In genomic region chr22:50473855-50474671, GRCh38 we compare ENCODE assay signal across 8 cellular contexts. TPM values are rescaled to one million over a fixed set of nuclear protein-coding genes. Genes with fewer than 3 reads are reported as not detected.
A peak's percentile ranks its signal among the peaks of the same experiment; 100 is the strongest.
DNase-seq lines count a peak whose midpoint lies in the region; ATAC-seq and TF ChIP-seq lines count a peak whose summit lies in the region.

No MANE protein-coding gene starts in this region.

- H3K27ac Mint-ChIP-seq in dendritic cell treated with granulocyte-macrophage colony-stimulating factor and Interleukin-4, amounts not matched to agents 40 ng/mL and 50 ng/mL, for 4 days, result peak overlapping the region; percentile 68

- CTCF ChIA-PET in RWPE1 (lab: Yijun Ruan, JAX), result no interaction called here

- H3K36me3 ChIP-seq in mesodermal cell (ENCODE audit: control insufficient read depth, insufficient read depth, low read length) (peaks cover 10% of the 10 kb centered on the region), thoracic aorta (no peaks in the 10 kb centered on the region)

- 11 to 21% methylated on average over 44 to 55 of the region's 62 CpGs for WGBS in mesodermal cell (ENCODE audit: insufficient coverage in 2 of 2), 2 experiments

- intact Hi-C loops in dendritic cell treated with granulocyte-macrophage colony-stimulating factor and Interleukin-4, amounts not matched to agents 40 ng/mL and 50 ng/mL, for 4 days (cut with micrococcal nuclease), result loop anchor here (10.0 kb wide), 1 partner anchor 109 kb away; no protein-coding TSS in a partner anchor

- H3K4me3 ChIP-seq in mesodermal cell (ENCODE audit: extremely low read depth, insufficient read depth, low read length, poor library complexity, severe bottlenecking) (peak overlapping the region; percentile 67), thoracic aorta (peak overlapping the region; percentile 94)

- ATAC-seq in thoracic aorta (ENCODE audit: insufficient number of reproducible peaks, low FRiP score, low read depth) (no peak), GM18870 (IDR thresholded peaks at IDR 0.05; ENCODE audit: unreplicated experiment) (no peak)

- H3K27me3 ChIP-seq in thoracic aorta (replicated peaks; ENCODE audit: insufficient read depth), result no peaks in the 10 kb centered on the region

- DNase-seq in DMS 273 (lab: John Stamatoyannopoulos, UW; ENCODE audit: unreplicated experiment) (peak; percentile 36), DMS 273 treated with DMSO at 0.1 percent for 48 hours (lab: John Stamatoyannopoulos, UW) (no peak), RWPE1 (ENCODE audit: low spot score) (no peak), thoracic aorta (ENCODE audit: low spot score) (no peak), NCI-H146 treated with DMSO at 0.1 percent for 48 hours (lab: John Stamatoyannopoulos, UW; ENCODE audit: unreplicated experiment) (no peak)

- H3K27ac ChIP-seq in RWPE1 (peak overlapping the region; percentile 87), mesodermal cell (ENCODE audit: low read depth, low read length, severe bottlenecking) (no peak overlapping the region), thoracic aorta (peak overlapping the region in 1 of 2 donors; percentile 44)

- peaks cover 57% of the 10 kb centered on the region for H3K4me1 Mint-ChIP-seq in dendritic cell treated with granulocyte-macrophage colony-stimulating factor and Interleukin-4, amounts not matched to agents 40 ng/mL and 50 ng/mL, for 4 days (ENCODE audit: low read depth)

- H3K4me3 Mint-ChIP-seq in dendritic cell treated with granulocyte-macrophage colony-stimulating factor and Interleukin-4, amounts not matched to agents 40 ng/mL and 50 ng/mL, for 4 days, result peak overlapping the region; percentile 90

- H3K4me1 ChIP-seq in mesodermal cell (ENCODE audit: control insufficient read depth, insufficient read depth, low read length, poor library complexity, severe bottlenecking), result peaks cover 30% of the 10 kb centered on the region
- peaks cover 40 to 53% of the 10 kb centered on the region in 2 donors for H3K4me1 ChIP-seq in thoracic aorta (ENCODE audit: control insufficient read depth in 1 of 2, low read depth in 2 of 2)

- TF ChIP-seq CTCF in RWPE1 (conservative IDR thresholded peaks at IDR 0.05; ENCODE audit: low read depth), result no peak
- no peak for TF ChIP-seq CTCF in thoracic aorta (IDR thresholded peaks at IDR 0.05)

- H3K9me3 Mint-ChIP-seq in dendritic cell treated with granulocyte-macrophage colony-stimulating factor and Interleukin-4, amounts not matched to agents 40 ng/mL and 50 ng/mL, for 4 days, result no peaks in the 10 kb centered on the region

- peaks cover 27% of the 10 kb centered on the region for H3K27me3 Mint-ChIP-seq in dendritic cell treated with granulocyte-macrophage colony-stimulating factor and Interleukin-4, amounts not matched to agents 40 ng/mL and 50 ng/mL, for 4 days

- H3K36me3 Mint-ChIP-seq in dendritic cell treated with granulocyte-macrophage colony-stimulating factor and Interleukin-4, amounts not matched to agents 40 ng/mL and 50 ng/mL, for 4 days (ENCODE audit: low read depth), result peaks cover 15% of the 10 kb centered on the region

- H3K9me3 ChIP-seq in mesodermal cell (ENCODE audit: control insufficient read depth, low read length) (no peaks in the 10 kb centered on the region), thoracic aorta (no peaks in the 10 kb centered on the region)

- POLR2A ChIA-PET in RWPE1 (lab: Yijun Ruan, JAX; ENCODE audit: low non-redundant PET), result interaction anchor here (0.6 kb wide), 1 partner anchor 42 kb away, joined by 3 read pairs; no protein-coding TSS in a partner anchor

RNA-seq across cellular contexts. Expression of gene SBF1, which starts 0.8 kb away (rescaled TPM):
- 68.0 TPM for polyA plus RNA-seq in mesodermal cell (2013, experiment 1 of 2)
- 49.7 TPM for polyA plus RNA-seq in mesodermal cell (2013, experiment 2 of 2)
- total RNA-seq in thoracic aorta, result 10 to 100 TPM; 72.9 to 99.9 TPM

RNA-seq across cellular contexts. Expression of gene ADM2, which starts 7.3 kb away (rescaled TPM):
- polyA plus RNA-seq in mesodermal cell (2013, experiment 1 of 2), result 5.9 TPM
- 5.6 TPM for polyA plus RNA-seq in mesodermal cell (2013, experiment 2 of 2)
- total RNA-seq in thoracic aorta, result under 1 TPM in 1 of 2 donors, not detected in 1; 0.14 TPM

RNA-seq across cellular contexts. Expression of gene MIOX, which starts 12.6 kb away (rescaled TPM):
- 0.37 TPM for polyA plus RNA-seq in mesodermal cell (2013, experiment 1 of 2)
- polyA plus RNA-seq in mesodermal cell (2013, experiment 2 of 2), result 0.40 TPM
- not detected for total RNA-seq in thoracic aorta

RNA-seq across cellular contexts. Expression of gene LMF2, which starts 33.4 kb away (rescaled TPM):
- polyA plus RNA-seq in mesodermal cell (2013, experiment 1 of 2), result 59.7 TPM
- polyA plus RNA-seq in mesodermal cell (2013, experiment 2 of 2), result 48.3 TPM
- 10 to 100 TPM; 61.9 to 87.6 TPM for total RNA-seq in thoracic aorta

RNA-seq across cellular contexts. Expression of gene NCAPH2, which starts 34.0 kb away (rescaled TPM):
- polyA plus RNA-seq in mesodermal cell (2013, experiment 1 of 2), result 33.4 TPM
- 27.2 TPM for polyA plus RNA-seq in mesodermal cell (2013, experiment 2 of 2)
- 10 to 100 TPM; 40.8 to 50.4 TPM for total RNA-seq in thoracic aorta
